Comparison of ENCODE assay signal across 9 cellular contexts in genomic region chr2:178111743-178112142, GRCh38. TPM values are rescaled to one million over a fixed set of nuclear protein-coding genes. Genes with fewer than 3 reads are reported as not detected.
DNase-seq lines count a peak whose midpoint lies in the region; FAIRE-seq and TF ChIP-seq lines count a peak whose summit lies in the region.
"Had no signal": no experiment of that assay in that cellular context is flagged by ENCODE, and none has a peak within 500 bp of the region (broad histone marks: within the 10 kb centered on the region; RNA-seq: fewer than 3 reads in every experiment).

No MANE protein-coding gene starts in this region.

- H3K9me2 ChIP-seq in SU-DHL-6 (replicated peaks; ENCODE audit: insufficient read depth, low read length) (no peaks in the 10 kb centered on the region), hepatocyte (replicated peaks; ENCODE audit: insufficient read depth) (no peaks in the 10 kb centered on the region)

- H3K36me3 ChIP-seq in SU-DHL-6 (ENCODE audit: low read length) (no peaks in the 10 kb centered on the region), keratinocyte (ENCODE audit: control insufficient read depth in 2 of 2, extremely low read depth in 1 of 2, insufficient read depth in 2 of 2, low read length in 2 of 2) (no peaks in the 10 kb centered on the region), transverse colon (no peaks in the 10 kb centered on the region), hepatocyte (replicated peaks; ENCODE audit: insufficient read depth, low read depth) (no peaks in the 10 kb centered on the region)

- H3K4me2 ChIP-seq in SU-DHL-6 (ENCODE audit: low read depth, low read length, poor library complexity, severe bottlenecking), result peak overlapping the region; percentile 20
- no peak overlapping the region for H3K4me2 ChIP-seq in keratinocyte (ENCODE audit: control insufficient read depth, extremely low read depth, insufficient read depth, low read depth, low read length)
- no peak overlapping the region for H3K4me2 ChIP-seq in hepatocyte

- WGBS in transverse colon (ENCODE audit: low coverage in 1 of 2), 2 donors, result 100% methylated on average over 1 of the region's 1 CpG
- WGBS in hepatocyte (ENCODE audit: low lambda C conversion rate, missing lambda C conversion rate), result 88% methylated on average over 1 of the region's 1 CpG

- H3K27me3 ChIP-seq in SU-DHL-6 (ENCODE audit: low read length) (no peaks in the 10 kb centered on the region), keratinocyte (ENCODE audit: control insufficient read depth, extremely low read depth, insufficient read depth, low read length) (no peaks in the 10 kb centered on the region), transverse colon (no peaks in the 10 kb centered on the region), hepatocyte (no peaks in the 10 kb centered on the region)

- H3F3A ChIP-seq in SU-DHL-6 (ENCODE audit: insufficient read depth), result no peaks in the 10 kb centered on the region

- no peak for TF ChIP-seq POLR2A in transverse colon (IDR thresholded peaks at IDR 0.05)

- intact Hi-C loops in transverse colon (cut with DNase I; ENCODE audit: low total_unique reads), result no loop called here

- peaks cover 5% of the 10 kb centered on the region for H3K36me3 Mint-ChIP-seq in activated naive CD4-positive, alpha-beta T cell treated with anti-CD3 and anti-CD28 coated beads, Interleukin-2, amount 50 U/mL, for 24 hours

- no peak for TF ChIP-seq EP300 in transverse colon (IDR thresholded peaks at IDR 0.05; ENCODE audit: low read depth)

- H2AFZ ChIP-seq in SU-DHL-6 (ENCODE audit: low read depth, low read length, severe bottlenecking) (peak overlapping the region; percentile 62), keratinocyte (ENCODE audit: control insufficient read depth, low read length) (peak overlapping the region; percentile 46), hepatocyte (no peak overlapping the region)

- peak overlapping the region; percentile 88 for H3K27ac Mint-ChIP-seq in activated naive CD4-positive, alpha-beta T cell treated with anti-CD3 and anti-CD28 coated beads, Interleukin-2, amount 50 U/mL, for 24 hours

- H3K4me3 ChIP-seq in SU-DHL-6 (ENCODE audit: insufficient read depth, low read length, poor library complexity, severe bottlenecking), result no peak overlapping the region
- peak overlapping the region in 1 of 3 experiments; percentile 4 for H3K4me3 ChIP-seq in keratinocyte (ENCODE audit: control insufficient read depth in 2 of 3, extremely low read depth in 1 of 3, insufficient read depth in 2 of 3, low read depth in 1 of 3, low read length in 3 of 3)
- peak overlapping the region in 1 of 4 donors; percentile 79 for H3K4me3 ChIP-seq in transverse colon
- no peak overlapping the region for H3K4me3 ChIP-seq in hepatocyte

- H3K79me2 ChIP-seq in SU-DHL-6 (ENCODE audit: insufficient read depth, low read length) (no peaks in the 10 kb centered on the region), keratinocyte (ENCODE audit: control insufficient read depth, insufficient read depth, low read length) (peaks cover 12% of the 10 kb centered on the region), hepatocyte (peaks cover 15% of the 10 kb centered on the region)

- no peaks in the 10 kb centered on the region for H4K20me1 ChIP-seq in SU-DHL-6 (ENCODE audit: low read depth, low read length)
- no peaks in the 10 kb centered on the region for H4K20me1 ChIP-seq in keratinocyte (ENCODE audit: control insufficient read depth, extremely low read depth, insufficient read depth, low read length)
- no peaks in the 10 kb centered on the region for H4K20me1 ChIP-seq in hepatocyte (ENCODE audit: insufficient read depth, poor library complexity, severe bottlenecking)

- FAIRE-seq in keratinocyte (lab: Jason Lieb, UNC), result peak; percentile 23
- FAIRE-seq: colon had no signal

- TF ChIP-seq CTCF in SU-DHL-6 (IDR thresholded peaks at IDR 0.05; ENCODE audit: insufficient read depth, low read length, poor library complexity, severe bottlenecking) (no peak), keratinocyte (optimal IDR thresholded peaks at IDR 0.05 in 1 of 3, IDR thresholded peaks at IDR 0.05 in 1 of 3, conservative IDR thresholded peaks at IDR 0.05 in 1 of 3; ENCODE audit: extremely low read depth in 1 of 3, insufficient read depth in 2 of 3, low read length in 3 of 3) (no peak), transverse colon (IDR thresholded peaks at IDR 0.05) (no peak), hepatocyte (IDR thresholded peaks at IDR 0.05; ENCODE audit: poor library complexity) (no peak)

- peaks cover 48% of the 10 kb centered on the region for H3K4me1 Mint-ChIP-seq in activated naive CD4-positive, alpha-beta T cell treated with anti-CD3 and anti-CD28 coated beads, Interleukin-2, amount 50 U/mL, for 24 hours

- H3K4me1 ChIP-seq in keratinocyte (ENCODE audit: control insufficient read depth, extremely low read depth, insufficient read depth, low read length), result peaks cover 10% of the 10 kb centered on the region
- peaks cover 0 to 15% (median 8%) of the 10 kb centered on the region in 4 donors for H3K4me1 ChIP-seq in transverse colon
- peaks cover 5% of the 10 kb centered on the region for H3K4me1 ChIP-seq in hepatocyte (ENCODE audit: insufficient read depth)

- H3K27ac ChIP-seq in SU-DHL-6 (ENCODE audit: low read depth, low read length) (no peak overlapping the region), keratinocyte (ENCODE audit: control insufficient read depth, insufficient read depth, low read length) (no peak overlapping the region), transverse colon (peak overlapping the region; percentile 82 to 92 (median 88)), hepatocyte (no peak overlapping the region)

- H3K4me3 Mint-ChIP-seq in activated naive CD4-positive, alpha-beta T cell treated with anti-CD3 and anti-CD28 coated beads, Interleukin-2, amount 50 U/mL, for 24 hours, result peak overlapping the region; percentile 97

- in situ Hi-C loops in transverse colon (cut with MboI; ENCODE audit: low pct_ligation_motif_present in 1 of 4, low pct_unique_long_range_greater_than_20kb in 1 of 4, low sequenced_read_pairs in 3 of 4), result loop anchor here in 2 of 4 donors (25.0 kb wide), 2 partner anchors 176 to 301 kb away; no protein-coding TSS in a partner anchor

- dilution Hi-C loops in keratinocyte (cut with MboI; ENCODE audit: extremely low pct_ligation_motif_present, low sequenced_read_pairs), result no loop called here

- H3K9me1 ChIP-seq in keratinocyte (ENCODE audit: control insufficient read depth, extremely low read depth, insufficient read depth, low read length), result no peaks in the 10 kb centered on the region

- H3K27me3 Mint-ChIP-seq in activated naive CD4-positive, alpha-beta T cell treated with anti-CD3 and anti-CD28 coated beads, Interleukin-2, amount 50 U/mL, for 24 hours, result no peaks in the 10 kb centered on the region

- no peak for DNase-seq in activated naive CD4-positive, alpha-beta T cell treated with anti-CD3 and anti-CD28 coated beads, Interleukin-2, amount 50 U/mL, for 16 hours
- DNase-seq in keratinocyte (ENCODE audit: low read depth, low spot score) (no peak), transverse colon (no peak), T-helper 9 cell (no peak), GM19238 (ENCODE audit: insufficient read length, low spot score) (no peak), hepatocyte (ENCODE audit: low spot score) (no peak)

- no peaks in the 10 kb centered on the region for H3K9me3 Mint-ChIP-seq in activated naive CD4-positive, alpha-beta T cell treated with anti-CD3 and anti-CD28 coated beads, Interleukin-2, amount 50 U/mL, for 24 hours

- no peaks in the 10 kb centered on the region for H3K9me3 ChIP-seq in SU-DHL-6 (ENCODE audit: insufficient read depth, low read length)
- no peaks in the 10 kb centered on the region for H3K9me3 ChIP-seq in keratinocyte (ENCODE audit: control insufficient read depth, low read depth, low read length)
- H3K9me3 ChIP-seq in transverse colon, result no peaks in the 10 kb centered on the region
- no peaks in the 10 kb centered on the region for H3K9me3 ChIP-seq in hepatocyte (ENCODE audit: low read depth)

- no peak overlapping the region for H3K9ac ChIP-seq in SU-DHL-6 (ENCODE audit: low read length)
- H3K9ac ChIP-seq in keratinocyte (ENCODE audit: control insufficient read depth, extremely low read depth, insufficient read depth, low read length), result no peak overlapping the region

RNA-seq across cellular contexts. Expression of gene RBM45, which starts 0.5 kb away (rescaled TPM):
- polyA plus RNA-seq in keratinocyte (11.2 to 19.1 TPM (median 12.0 TPM) in 3 replicates), hepatocyte (4.3 and 8.3 TPM in 2 replicates)
- 17.4 TPM for polyA plus RNA-seq in keratinocyte (2011; ENCODE audit: low read depth)
- 9.1 and 17.8 TPM in 2 replicates for polyA plus RNA-seq in keratinocyte (2011; cell fraction: cytosol; rRNA removed)
- 13.1 and 19.5 TPM in 2 replicates for polyA plus RNA-seq in keratinocyte (2011; cell fraction: nucleus; rRNA removed)
- polyA plus RNA-seq in keratinocyte (2012; ENCODE audit: low replicate concordance), result 8.6 and 14.3 TPM in 2 replicates
- polyA minus RNA-seq in keratinocyte, result 3.4 to 9.1 TPM (median 6.4 TPM) in 3 replicates
- polyA minus RNA-seq in keratinocyte (2011; cell fraction: cytosol; rRNA and poly(A)+ RNA removed), result 2.9 TPM
- polyA minus RNA-seq in keratinocyte (2011; cell fraction: nucleus; rRNA and poly(A)+ RNA removed), result 6.0 and 12.2 TPM in 2 replicates
- total RNA-seq in transverse colon (10 to 100 TPM in 3 of 4 donors, 1 to 10 TPM in 1; 6.4 to 20.3 (median 14.9) TPM), hepatocyte (12.6 and 12.7 TPM in 2 replicates)

RNA-seq across cellular contexts. Expression of gene PDE11A, which starts 39.2 kb away (rescaled TPM):
- polyA plus RNA-seq in keratinocyte, result 0.01 to 0.05 TPM (median 0.04 TPM) in 3 replicates
- polyA plus RNA-seq in keratinocyte (2011; ENCODE audit: low read depth), result not detected
- 0.01 and 0.06 TPM in 2 replicates for polyA plus RNA-seq in keratinocyte (2011; cell fraction: cytosol; rRNA removed)
- polyA plus RNA-seq in keratinocyte (2011; cell fraction: nucleus; rRNA removed), result 0.06 and 0.21 TPM in 2 replicates
- 0.03 TPM in 1 of 2 replicates, not detected in the other for polyA plus RNA-seq in keratinocyte (2012; ENCODE audit: low replicate concordance)
- polyA minus RNA-seq in keratinocyte, result 0.13 to 0.45 TPM in 2 of 3 replicates, not detected in the other
- not detected for polyA minus RNA-seq in keratinocyte (2011; cell fraction: cytosol; rRNA and poly(A)+ RNA removed)
- 0.47 TPM in 1 of 2 replicates, not detected in the other for polyA minus RNA-seq in keratinocyte (2011; cell fraction: nucleus; rRNA and poly(A)+ RNA removed)
- total RNA-seq in transverse colon, result 1 to 10 TPM in 2 of 4 donors, under 1 TPM in 1, not detected in 1; 0.37 to 1.2 (median 1.1) TPM
- 1.9 and 2.2 TPM in 2 replicates for total RNA-seq in hepatocyte
- polyA plus RNA-seq in hepatocyte, result 0.39 and 0.71 TPM in 2 replicates

Comparison
In these comparisons a context has a peak if more than half of its experiments do, and no peak if none do; other contexts are left out.
1. H3K27ac ChIP-seq: peak in transverse colon (4 of 4); none in SU-DHL-6 (single experiment), keratinocyte (single experiment) and hepatocyte (single experiment).